In the genomic region with DNA sequence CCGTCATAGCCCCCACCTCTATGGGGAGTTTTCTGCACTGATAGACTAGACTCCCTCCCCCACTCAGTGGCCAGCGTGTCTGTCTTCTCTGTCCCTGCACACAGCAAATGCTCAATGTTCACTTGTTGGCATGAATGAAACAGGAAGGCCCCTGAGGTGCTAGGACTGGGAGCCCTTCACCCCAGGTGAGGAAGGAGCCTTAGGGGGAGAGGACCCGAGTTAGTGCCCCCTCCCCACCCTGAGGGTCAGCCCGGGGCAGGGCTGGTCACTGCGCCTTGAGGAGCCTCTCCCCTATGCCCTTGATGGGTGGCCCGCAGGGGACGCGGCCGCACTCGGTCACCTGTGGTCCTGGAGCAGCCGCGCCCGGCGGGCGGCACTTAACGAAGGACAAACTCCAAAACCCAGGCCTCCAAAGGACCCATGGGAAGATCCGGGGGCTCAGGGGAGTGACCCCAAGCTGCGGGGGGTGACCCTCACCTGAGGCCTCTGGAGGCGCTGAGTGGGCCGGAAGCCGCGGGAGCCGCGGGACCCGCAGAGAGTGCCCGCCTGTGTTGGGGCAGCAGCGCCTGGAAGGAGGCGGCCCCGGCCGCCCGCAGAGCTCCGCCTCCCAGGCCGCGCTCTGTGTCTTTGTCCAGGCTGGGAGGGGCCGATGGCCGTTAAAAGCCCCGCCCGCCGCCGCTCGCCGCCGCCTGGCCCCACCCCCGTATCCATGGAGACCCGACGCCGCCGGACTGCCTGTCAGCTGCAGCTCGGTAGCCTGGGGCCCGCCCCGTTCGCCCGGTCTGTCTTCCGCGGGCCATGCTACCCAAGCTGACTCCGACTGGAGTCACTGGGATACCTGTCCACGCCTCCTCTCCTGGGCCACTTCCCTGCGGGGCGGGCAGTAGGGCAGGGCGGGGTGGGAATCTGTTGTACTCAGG, we compare ENCODE assay signal across 8 cellular contexts. TPM values are rescaled to one million over a fixed set of nuclear protein-coding genes. Genes with fewer than 3 reads are reported as not detected.
DNase-seq lines count a peak whose midpoint lies in the region; ATAC-seq and TF ChIP-seq lines count a peak whose summit lies in the region.

No MANE protein-coding gene starts in this region.

- intact Hi-C loops in activated CD4-positive, alpha-beta T cell treated with anti-CD3 and anti-CD28 coated beads, Interleukin-2, amount 10 ng/mL, durations not matched to agents 24 days and 14 days (cut with micrococcal nuclease) = loop anchor here (1.0 kb wide), 3 partner anchors 15 to 309 kb away; a partner anchor contains a TSS

- no peak overlapping the region for H3K27ac Mint-ChIP-seq in activated CD4-positive, alpha-beta T cell treated with anti-CD3 and anti-CD28 coated beads, Interleukin-2, amount 10 ng/mL, durations not matched to agents 24 days and 14 days

- H3K4me1 ChIP-seq in BE2C = no peaks in the 10 kb centered on the region

- H3K36me3 ChIP-seq in BE2C = no peaks in the 10 kb centered on the region

- H3K4me3 Mint-ChIP-seq in activated CD4-positive, alpha-beta T cell treated with anti-CD3 and anti-CD28 coated beads, Interleukin-2, amount 10 ng/mL, durations not matched to agents 24 days and 14 days = peak overlapping the region; percentile 61

- no peaks in the 10 kb centered on the region for H3K9me3 ChIP-seq in BE2C

- H3K27me3 Mint-ChIP-seq in activated CD4-positive, alpha-beta T cell treated with anti-CD3 and anti-CD28 coated beads, Interleukin-2, amount 10 ng/mL, durations not matched to agents 24 days and 14 days = peaks cover 2% of the 10 kb centered on the region

- H3K4me3 ChIP-seq in BE2C (ENCODE audit: low read depth, low read length) = peak overlapping the region; percentile 51

- ATAC-seq in HG03354 (IDR thresholded peaks at IDR 0.05; ENCODE audit: poor library complexity, severe bottlenecking, unreplicated experiment) (peak; percentile 86), left lobe of liver (peak; percentile 91)

- H3K9me3 Mint-ChIP-seq in activated CD4-positive, alpha-beta T cell treated with anti-CD3 and anti-CD28 coated beads, Interleukin-2, amount 10 ng/mL, durations not matched to agents 24 days and 14 days = no peaks in the 10 kb centered on the region

- no peaks in the 10 kb centered on the region for H3K36me3 Mint-ChIP-seq in activated CD4-positive, alpha-beta T cell treated with anti-CD3 and anti-CD28 coated beads, Interleukin-2, amount 10 ng/mL, durations not matched to agents 24 days and 14 days (ENCODE audit: low read depth)

- peaks cover 16% of the 10 kb centered on the region for H3K4me1 Mint-ChIP-seq in activated CD4-positive, alpha-beta T cell treated with anti-CD3 and anti-CD28 coated beads, Interleukin-2, amount 10 ng/mL, durations not matched to agents 24 days and 14 days

- H3K27me3 ChIP-seq in BE2C = no peaks in the 10 kb centered on the region

- DNase-seq in BE2C = peak; percentile 94
- DNase-seq in GM19238 (ENCODE audit: insufficient read length, low spot score) = peak; percentile 93
- peak; percentile 58 for DNase-seq in NCI-H510A treated with DMSO at 0.1 percent for 48 hours (lab: John Stamatoyannopoulos, UW)
- DNase-seq in activated CD4-positive, alpha-beta T cell treated with anti-CD3 and anti-CD28 coated beads, Interleukin-2, amount 10 ng/mL, durations not matched to agents 24 days and 14 days = peak; percentile 96
- peak; percentile 39 for DNase-seq in cortex of kidney (lab: John Stamatoyannopoulos, UW)
- DNase-seq in left lobe of liver (ENCODE audit: low spot score) = peak; percentile 98
- DNase-seq in stimulated activated CD4-positive, alpha-beta T cell treated with anti-CD3 and anti-CD28 coated beads, Interleukin-1b, Interleukin-23, amount 100 ng/mL, for 4 hours (ENCODE audit: low read depth in 2 of 2) = peak; percentile 49 to 73

- no peak for TF ChIP-seq CTCF in BE2C (IDR thresholded peaks at IDR 0.05; ENCODE audit: low read depth, low read length)

RNA-seq across cellular contexts. Expression of a gene that starts 15.4 kb away (rescaled TPM):
- polyA plus RNA-seq in BE2C (2012; ENCODE audit: insufficient read depth, insufficient read length, low read depth) = 1.7 TPM
- 71.4 and 73.8 TPM in 2 replicates for total RNA-seq in activated CD4-positive, alpha-beta T cell treated with anti-CD3 and anti-CD28 coated beads, Interleukin-2, amount 10 ng/mL, durations not matched to agents 24 days and 14 days
- total RNA-seq in left lobe of liver = 0.65 TPM

RNA-seq across cellular contexts. Expression of a gene that starts 24.2 kb away (rescaled TPM):
- 54.7 TPM for polyA plus RNA-seq in BE2C (2012; ENCODE audit: insufficient read depth, insufficient read length, low read depth)
- 41.4 and 42.1 TPM in 2 replicates for total RNA-seq in activated CD4-positive, alpha-beta T cell treated with anti-CD3 and anti-CD28 coated beads, Interleukin-2, amount 10 ng/mL, durations not matched to agents 24 days and 14 days
- total RNA-seq in left lobe of liver = 64.2 TPM

RNA-seq across cellular contexts. Expression of a gene that starts 58.6 kb away (rescaled TPM):
- 3.5 TPM for polyA plus RNA-seq in BE2C (2012; ENCODE audit: insufficient read depth, insufficient read length, low read depth)
- 11.8 and 13.5 TPM in 2 replicates for total RNA-seq in activated CD4-positive, alpha-beta T cell treated with anti-CD3 and anti-CD28 coated beads, Interleukin-2, amount 10 ng/mL, durations not matched to agents 24 days and 14 days
- total RNA-seq in left lobe of liver = 0.50 TPM

Comparison
In these comparisons a context has a peak if more than half of its experiments do, and no peak if none do; other contexts are left out.
1. Peak in every context shown above with its lines: DNase-seq, ATAC-seq and H3K4me3 ChIP-seq.
2. DNase-seq: peak in every context shown above with its lines; median percentile 98 in left lobe of liver; 96 in activated CD4-positive, alpha-beta T cell treated with anti-CD3 and anti-CD28 coated beads, Interleukin-2, amount 10 ng/mL, durations not matched to agents 24 days and 14 days; 94 in BE2C; 93 in GM19238; 61 in stimulated activated CD4-positive, alpha-beta T cell treated with anti-CD3 and anti-CD28 coated beads, Interleukin-1b, Interleukin-23, amount 100 ng/mL, for 4 hours; 58 in NCI-H510A treated with DMSO at 0.1 percent for 48 hours; 39 in cortex of kidney.
3. RNA of a gene that starts 15.4 kb away (total RNA-seq): 71.4 to 73.8 TPM in activated CD4-positive, alpha-beta T cell treated with anti-CD3 and anti-CD28 coated beads, Interleukin-2, amount 10 ng/mL, durations not matched to agents 24 days and 14 days; 0.65 TPM in left lobe of liver (single experiment); every median in the first group is over 10 times any median in the second.